Comparison of ENCODE assay signal across 8 cellular contexts in the genomic region with DNA sequence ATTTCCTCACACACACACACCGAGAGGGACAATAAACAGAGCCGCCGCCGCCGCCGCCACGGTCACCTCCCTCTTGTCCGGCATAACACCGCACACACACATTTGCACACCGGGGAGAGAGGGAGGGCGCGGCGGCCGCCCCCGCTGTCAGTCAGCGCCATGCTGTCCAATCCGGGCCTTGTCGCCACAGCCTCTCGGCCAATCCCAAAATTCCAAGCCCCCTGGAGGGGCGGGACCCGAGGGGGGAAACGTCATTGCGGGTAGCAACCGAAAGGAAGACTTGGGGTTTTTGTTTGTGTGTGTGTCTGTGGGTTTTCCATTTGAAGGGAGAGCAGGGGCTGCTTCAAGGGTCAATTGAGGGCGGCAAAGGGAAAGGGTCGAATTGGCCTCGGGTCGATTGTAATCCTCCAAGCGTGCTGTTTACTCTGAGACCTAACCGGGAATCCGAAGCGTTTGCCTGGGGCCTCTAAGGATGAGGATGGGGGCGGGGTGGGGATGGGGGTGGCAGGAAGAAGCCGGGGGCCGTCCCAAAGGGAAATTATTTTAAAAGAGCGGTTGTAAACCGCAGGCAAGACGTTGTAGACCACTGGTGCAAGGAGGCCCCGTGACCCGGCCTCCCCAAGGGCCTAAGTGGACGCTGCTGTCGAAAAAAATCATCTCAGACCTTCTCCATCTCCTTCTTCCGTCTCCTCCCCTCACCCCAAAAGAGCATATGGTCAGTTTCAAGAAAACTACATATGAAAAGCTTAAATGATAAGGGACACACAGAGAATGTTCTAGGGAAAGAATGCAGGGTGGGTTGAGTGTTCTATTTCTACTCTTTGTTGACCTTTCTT. TPM values are rescaled to one million over a fixed set of nuclear protein-coding genes. Genes with fewer than 3 reads are reported as not detected.
DNase-seq lines count a peak whose midpoint lies in the region; ATAC-seq and TF ChIP-seq lines count a peak whose summit lies in the region.

TSS of gene TOP2B (minus strand) at position 98 of the 836 bp plus-strand sequence. CDS start 610 bp downstream, outside the sequence.

- in situ Hi-C loops in GM13976 (cut with MboI; ENCODE audit: low sequenced_read_pairs, unreplicated experiment), result no loop called here

- 0 to 1% methylated on average over 43 of the region's 43 CpGs for WGBS in heart right ventricle, 2 donors
- WGBS in upper lobe of left lung, 2 donors, result 0 to 1% methylated on average over 31 to 42 of the region's 43 CpGs

- peak within 1 kb of the TSS; percentile 99 for H3K4me3 Mint-ChIP-seq in T-helper 1 cell treated with Interleukin-12 subunit alpha and Interleukin-12 subunit beta and Interleukin-4 antibody, amounts not matched to agents 30 μg/mL and 1 μg/mL, for 36 hours

- H3K4me1 Mint-ChIP-seq in T-helper 1 cell treated with Interleukin-12 subunit alpha and Interleukin-12 subunit beta and Interleukin-4 antibody, amounts not matched to agents 30 μg/mL and 1 μg/mL, for 36 hours (ENCODE audit: low read depth), result peaks cover 35% of the 10 kb centered on the region

- H3K27me3 ChIP-seq in heart right ventricle (no peaks in the 10 kb centered on the region), upper lobe of left lung (no peaks in the 10 kb centered on the region)

- DNase-seq in GM13976 (ENCODE audit: low spot score) (peak; percentile 95), NCI-H146 treated with DMSO at 0.1 percent for 48 hours (lab: John Stamatoyannopoulos, UW; ENCODE audit: unreplicated experiment) (peak; percentile 75), amniotic stem cell (lab: John Stamatoyannopoulos, UW) (peak; percentile 84), heart right ventricle (peak; percentile 95 to 97), posterior cingulate gyrus (peak; percentile 96 to 100 (median 96)), upper lobe of left lung (peak; percentile 96 to 98)

- H3K9me3 ChIP-seq in heart right ventricle (no peaks in the 10 kb centered on the region), upper lobe of left lung (no peaks in the 10 kb centered on the region)

- H3K36me3 Mint-ChIP-seq in T-helper 1 cell treated with Interleukin-12 subunit alpha and Interleukin-12 subunit beta and Interleukin-4 antibody, amounts not matched to agents 30 μg/mL and 1 μg/mL, for 36 hours (ENCODE audit: low read depth), result peaks cover 11% of the 10 kb centered on the region

- peak within 1 kb of the TSS; percentile 99 for H3K27ac Mint-ChIP-seq in T-helper 1 cell treated with Interleukin-12 subunit alpha and Interleukin-12 subunit beta and Interleukin-4 antibody, amounts not matched to agents 30 μg/mL and 1 μg/mL, for 36 hours

- H3K4me1 ChIP-seq in heart right ventricle (peaks cover 3 to 43% (median 40%) of the 10 kb centered on the region in 9 donors), upper lobe of left lung (peaks cover 21 to 38% (median 29%) of the 10 kb centered on the region in 4 donors)

- H3K4me3 ChIP-seq in heart right ventricle, result peak within 1 kb of the TSS; percentile 64 to 89 (median 76)
- H3K4me3 ChIP-seq in upper lobe of left lung, result peak within 1 kb of the TSS; percentile 44 to 88 (median 74)

- H3K27ac ChIP-seq in heart right ventricle, result peak within 1 kb of the TSS; percentile 93 to 99 (median 98)
- H3K27ac ChIP-seq in upper lobe of left lung, result peak within 1 kb of the TSS; percentile 92 to 99 (median 98)

- no peak for TF ChIP-seq CTCF in GM13976 (IDR thresholded peaks at IDR 0.05; ENCODE audit: borderline replicate concordance, control extremely low read depth, extremely low read depth, insufficient read depth, missing control alignments)
- no peak for TF ChIP-seq CTCF in heart right ventricle (IDR thresholded peaks at IDR 0.05)
- TF ChIP-seq CTCF in upper lobe of left lung (IDR thresholded peaks at IDR 0.05), result no peak

- no peaks in the 10 kb centered on the region for H3K36me3 ChIP-seq in heart right ventricle
- no peaks in the 10 kb centered on the region for H3K36me3 ChIP-seq in upper lobe of left lung

- intact Hi-C loops in heart right ventricle (cut with DNase I), result loop anchor here in 8 of 10 donors (2.0 to 10.0 kb wide), 5 partner anchors 117 to 440 kb away; partner anchors contain the start of genes NGLY1 (in 4 of the 8) and OXSM (in 1 of the 8)
- intact Hi-C loops in posterior cingulate gyrus (cut with DNase I), result loop anchor here (5.0 kb wide), 2 partner anchors 117 to 192 kb away; partner anchors contain the start of gene NGLY1

- TF ChIP-seq EP300 in upper lobe of left lung (IDR thresholded peaks at IDR 0.05), result no peak

- H3K27me3 Mint-ChIP-seq in T-helper 1 cell treated with Interleukin-12 subunit alpha and Interleukin-12 subunit beta and Interleukin-4 antibody, amounts not matched to agents 30 μg/mL and 1 μg/mL, for 36 hours (ENCODE audit: low read depth), result peaks cover 11% of the 10 kb centered on the region

- H3K9me3 Mint-ChIP-seq in T-helper 1 cell treated with Interleukin-12 subunit alpha and Interleukin-12 subunit beta and Interleukin-4 antibody, amounts not matched to agents 30 μg/mL and 1 μg/mL, for 36 hours, result no peaks in the 10 kb centered on the region

- TF ChIP-seq POLR2A in upper lobe of left lung (IDR thresholded peaks at IDR 0.05), result peak in 3 of 4 donors; percentile 69 to 97 (median 96)

- ATAC-seq in HG02870 (IDR thresholded peaks at IDR 0.05; ENCODE audit: unreplicated experiment) (peak; percentile 82), heart right ventricle (peak; percentile 98 to 100 (median 99)), upper lobe of left lung (ENCODE audit: low FRiP score in 2 of 2) (peak; percentile 99 to 100)

RNA-seq across cellular contexts. Expression of gene TOP2B, which starts in this region (rescaled TPM):
- total RNA-seq in heart right ventricle (100 to 1,000 TPM in 7 of 10 donors, 10 to 100 TPM in 3; 87.4 to 126 (median 102) TPM), upper lobe of left lung (100 to 1,000 TPM in 2 of 6 donors, 10 to 100 TPM in 4; 67.7 to 168 (median 75.6) TPM)
- polyA plus RNA-seq in heart right ventricle, result 10 to 100 TPM; 34.2 to 47.2 TPM

Comparison
In these comparisons a context has a peak if more than half of its experiments do, and no peak if none do; other contexts are left out.
1. Peak in every context shown above with its lines: DNase-seq, ATAC-seq, H3K4me3 ChIP-seq and H3K27ac ChIP-seq.